In the genomic region with DNA sequence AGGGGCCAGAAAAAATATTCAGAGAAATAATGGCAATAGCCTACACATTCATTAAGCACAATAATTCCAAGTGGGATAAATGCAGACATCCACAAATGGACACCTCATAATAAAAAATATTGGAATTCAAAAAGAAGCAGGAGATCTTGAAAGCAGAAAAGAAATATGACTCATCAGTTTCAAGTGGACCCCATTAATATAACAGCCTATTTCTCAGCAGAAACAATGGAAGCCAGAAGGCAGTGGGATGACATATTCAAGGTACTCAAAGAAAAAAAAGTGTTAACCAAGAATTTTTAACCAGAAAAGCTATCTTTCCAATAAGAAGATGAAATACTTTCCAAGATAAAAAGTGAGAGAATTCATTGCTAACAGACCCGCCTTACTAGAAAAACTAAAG, we compare ENCODE assay signal across 24 cellular contexts. TPM values are rescaled to one million over a fixed set of nuclear protein-coding genes. Genes with fewer than 3 reads are reported as not detected.
A peak's percentile ranks its signal among the peaks of the same experiment; 100 is the strongest.
DNase-seq lines count a peak whose midpoint lies in the region; ATAC-seq, FAIRE-seq and TF ChIP-seq lines count a peak whose summit lies in the region.
"Had no signal": no experiment of that assay in that cellular context is flagged by ENCODE, and none has a peak within 500 bp of the region (broad histone marks: within the 10 kb centered on the region; RNA-seq: fewer than 3 reads in every experiment).

No MANE protein-coding gene starts in this region.

- no peaks in the 10 kb centered on the region for H3K27me3 ChIP-seq in H1 (replicated peaks in 1 of 4; ENCODE audit: control insufficient read depth in 3 of 4, extremely low read depth in 1 of 4, insufficient read depth in 3 of 4, low read length in 3 of 4)
- H3K27me3 ChIP-seq: BLaER1 treated with 17β-estradiol and CSF1 and Interleukin-3, amounts not matched to agents 10 nM and 100 nM had no signal

- H3K23me2 ChIP-seq in H1 (ENCODE audit: low read depth, low read length): no peaks in the 10 kb centered on the region

- DNase-seq in A172 (ENCODE audit: low spot score) (peak; percentile 8), A549 (ENCODE audit: low read depth in 1 of 2, low spot score in 1 of 2) (no peak), OCI-M1 (lab: John Stamatoyannopoulos, UW) (peak; percentile 23), H1 (ENCODE audit: low read depth in 1 of 2, low spot score in 2 of 2) (no peak), GM20000 (ENCODE audit: low spot score) (no peak), NCI-H69 (lab: John Stamatoyannopoulos, UW) (no peak)
- DNase-seq: ACHN; AML-193; BE2C; CD4-positive, alpha-beta T cell; CD8-positive, alpha-beta memory T cell; DMS 273 treated with DMSO at 0.1 percent for 48 hours; DND-41; GM23248; H9; HFFc6 had no signal

- H3K9ac ChIP-seq in H1 (replicated peaks in 1 of 4; ENCODE audit: extremely low read depth in 1 of 4, low read depth in 3 of 4, low read length in 3 of 4): no peak overlapping the region
- H3K9ac ChIP-seq: BLaER1 treated with 17β-estradiol and CSF1 and Interleukin-3, amounts not matched to agents 10 nM and 100 nM; GM23248 had no signal

- TF ChIP-seq CTCF in A549 (IDR thresholded peaks at IDR 0.05): no peak
- TF ChIP-seq CTCF in H1 (IDR thresholded peaks at IDR 0.05; ENCODE audit: control extremely low read depth in 1 of 3, insufficient read depth in 1 of 3, low read depth in 1 of 3, low read length in 3 of 3): no peak
- TF ChIP-seq CTCF in GM20000 (IDR thresholded peaks at IDR 0.05; ENCODE audit: extremely low read depth, missing control alignments): no peak

- TF ChIP-seq POLR2A in A549 (IDR thresholded peaks at IDR 0.05; ENCODE audit: low read length) (no peak), H1 (IDR thresholded peaks at IDR 0.05; ENCODE audit: control extremely low read depth in 1 of 2, low read depth in 2 of 2, low read length in 2 of 2) (no peak)

- no peak overlapping the region for H3K18ac ChIP-seq in H1 (ENCODE audit: extremely low read depth, low read length)

- H3K27ac ChIP-seq in A549: no peak overlapping the region
- H3K27ac ChIP-seq in H1 (ENCODE audit: low read depth, low read length): no peak overlapping the region
- H3K27ac ChIP-seq: BLaER1 treated with 17β-estradiol and CSF1 and Interleukin-3, amounts not matched to agents 10 nM and 100 nM; GM23248 had no signal

- H2BK120ac ChIP-seq in H1 (replicated peaks; ENCODE audit: low read depth, low read length): no peak overlapping the region

- H3K79me2 ChIP-seq in H1 (ENCODE audit: control insufficient read depth in 1 of 2, insufficient read depth in 2 of 2, low read length in 2 of 2): no peaks in the 10 kb centered on the region

- H3K4me1 ChIP-seq in A549: no peaks in the 10 kb centered on the region
- H3K4me1 ChIP-seq in H1 (replicated peaks in 1 of 4; ENCODE audit: control insufficient read depth in 3 of 4, insufficient read depth in 4 of 4, low read length in 3 of 4): no peaks in the 10 kb centered on the region
- H3K4me1 ChIP-seq: BE2C; BLaER1 treated with 17β-estradiol and CSF1 and Interleukin-3, amounts not matched to agents 10 nM and 100 nM had no signal

- H4K5ac ChIP-seq in H1 (ENCODE audit: insufficient read length, low read depth, low read length): no peak overlapping the region

- TF ChIP-seq EP300 in A549 (IDR thresholded peaks at IDR 0.05) (no peak), H1 (IDR thresholded peaks at IDR 0.05; ENCODE audit: borderline replicate concordance in 1 of 2, low read depth in 2 of 2, low read length in 2 of 2) (no peak)

- no peak overlapping the region for H2BK5ac ChIP-seq in H1 (ENCODE audit: low read depth, low read length)

- no peak overlapping the region for H2BK15ac ChIP-seq in H1 (ENCODE audit: low read length)

- H3K79me1 ChIP-seq in H1 (ENCODE audit: low read depth, low read length): no peaks in the 10 kb centered on the region

- no peaks in the 10 kb centered on the region for H3K36me3 ChIP-seq in H1 (ENCODE audit: control insufficient read depth in 2 of 4, insufficient read depth in 4 of 4, low read length in 3 of 4)
- H3K36me3 ChIP-seq: BE2C; BLaER1 treated with 17β-estradiol and CSF1 and Interleukin-3, amounts not matched to agents 10 nM and 100 nM had no signal

- H2BK20ac ChIP-seq in H1 (ENCODE audit: low read length): no peak overlapping the region

- POLR2A ChIA-PET in A549 (lab: Yijun Ruan, JAX) (no interaction called here), H1 (lab: Charles Lee; ENCODE audit: partially characterized antibody) (no interaction called here)

- H3K4me2 ChIP-seq in A549: no peak overlapping the region
- H3K4me2 ChIP-seq in H1 (ENCODE audit: insufficient read depth in 1 of 2, low read depth in 2 of 2, low read length in 2 of 2): no peak overlapping the region
- H3K4me2 ChIP-seq: BLaER1 treated with 17β-estradiol and CSF1 and Interleukin-3, amounts not matched to agents 10 nM and 100 nM had no signal

- H3K9me3 ChIP-seq in A549: peaks cover 15% of the 10 kb centered on the region; the same call in 2 of the 3 replicates
- no peaks in the 10 kb centered on the region for H3K9me3 ChIP-seq in H1 (ENCODE audit: insufficient read depth in 2 of 2, low read depth in 1 of 2, low read length in 1 of 2)
- H3K9me3 ChIP-seq: BE2C; BLaER1 treated with 17β-estradiol and CSF1 and Interleukin-3, amounts not matched to agents 10 nM and 100 nM had no signal

- H2BK12ac ChIP-seq in H1 (ENCODE audit: low read depth, low read length): no peak overlapping the region

- no peak overlapping the region for H3K14ac ChIP-seq in H1 (ENCODE audit: insufficient read length)

- WGBS in A549 (ENCODE audit: missing lambda C conversion rate): 73% methylated on average over 1 of the region's 1 CpG
- 92% methylated on average over 1 of the region's 1 CpG; no CpG with 5 or more reads in 1 of the 2 experiments for WGBS in H1 (ENCODE audit: extremely low coverage in 1 of 2, insufficient coverage in 1 of 2, insufficient read length in 1 of 2, insufficient replicate concordance in 2 of 2, low coverage in 1 of 2, low lambda C conversion rate in 2 of 2, missing lambda C conversion rate in 1 of 2), 2 experiments

- ATAC-seq in A549: no peak
- ATAC-seq: HCT116 had no signal

- H3K4ac ChIP-seq in H1 (replicated peaks; ENCODE audit: insufficient read length, low read depth, low read length): no peak overlapping the region

- no peak overlapping the region for H2AK5ac ChIP-seq in H1 (ENCODE audit: low read depth, low read length)

- H4K20me1 ChIP-seq in H1 (replicated peaks in 1 of 2; ENCODE audit: control insufficient read depth in 1 of 2, insufficient read depth in 2 of 2, low read length in 2 of 2): no peaks in the 10 kb centered on the region
- H4K20me1 ChIP-seq: BLaER1 treated with 17β-estradiol and CSF1 and Interleukin-3, amounts not matched to agents 10 nM and 100 nM had no signal

- no peak overlapping the region for H4K8ac ChIP-seq in H1 (ENCODE audit: extremely low read depth, insufficient read depth, low read length)

- H3K56ac ChIP-seq in H1 (replicated peaks; ENCODE audit: insufficient read length, low read depth, low read length): no peak overlapping the region

- CTCF ChIA-PET in A549 (lab: Yijun Ruan, JAX) (interaction anchor here (1.3 to 1.5 kb wide), 2 partner anchors 13 to 268 kb away, joined by 3 to 4 read pairs; no protein-coding TSS in a partner anchor), H1 (lab: Charles Lee; ENCODE audit: partially characterized antibody) (no interaction called here)

- H4K91ac ChIP-seq in H1 (replicated peaks; ENCODE audit: insufficient read length, low read length): no peak overlapping the region

- TF ChIP-seq RAD21 in A549 (conservative IDR thresholded peaks at IDR 0.05 in 1 of 2, IDR thresholded peaks at IDR 0.05 in 1 of 2) (no peak), H1 (IDR thresholded peaks at IDR 0.05 in 1 of 2, conservative IDR thresholded peaks at IDR 0.05 in 1 of 2; ENCODE audit: low read depth in 2 of 2, low read length in 2 of 2) (no peak)

- no peak overlapping the region for H2AFZ ChIP-seq in H1 (ENCODE audit: low read length)
- H2AFZ ChIP-seq: GM23248 had no signal

- no peak for FAIRE-seq in A549 (lab: Jason Lieb, UNC)
- no peak for FAIRE-seq in H1 (lab: Jason Lieb, UNC)
- FAIRE-seq: A204.1, D721Med, G401.6, GM12892 had no signal

- H3K23ac ChIP-seq in H1 (ENCODE audit: insufficient read length): no peak overlapping the region

- H3K4me3 ChIP-seq in A549 (no peak overlapping the region), H1 (ENCODE audit: extremely low read depth in 1 of 4, insufficient read depth in 2 of 4, low read depth in 3 of 4, low read length in 4 of 4) (no peak overlapping the region)
- H3K4me3 ChIP-seq: BLaER1 treated with 17β-estradiol and CSF1 and Interleukin-3, amounts not matched to agents 10 nM and 100 nM; GM23248 had no signal

RNA-seq across cellular contexts. Expression of a gene that starts 48.4 kb away (rescaled TPM):
- total RNA-seq in A172 (2014; rRNA removed; shearing (Covaris generic)): not detected in 2 replicates
- polyA plus RNA-seq in A549 (2011; rRNA removed) (not detected in 2 replicates), A549 (2017; fragmentation: RNase III; extraction: RNeasy Plus Mini Kit Qiagen cat#74134 plus additional on column Dnase treatment) (not detected in 3 replicates), H1 (2011; rRNA removed) (0.63 and 0.88 TPM in 2 replicates)
- polyA plus RNA-seq in A549 (2012; cell fraction: cytosol; rRNA removed): not detected in 2 replicates
- not detected in 2 replicates for polyA plus RNA-seq in A549 (2012; cell fraction: nucleus; rRNA removed)
- polyA minus RNA-seq in A549 (2011; rRNA and poly(A)+ RNA removed): not detected in 2 replicates
- 0.60 and 0.78 TPM in 2 replicates for total RNA-seq in H1 (2021; fragmentation: NEBNext Ultra II Directional; extraction: Animal tissue kit (Norgen Biotek cat#: 25700))
- 1.0 TPM for polyA plus RNA-seq in H1 (2011; cell fraction: cytosol; rRNA removed)
- polyA plus RNA-seq in H1 (2011; cell fraction: nucleus; rRNA removed): 0.80 TPM
- polyA plus RNA-seq in H1 (2012, experiment 1 of 2): 0.66 to 1.4 TPM (median 0.79 TPM) in 4 replicates
- 0.42 TPM for polyA plus RNA-seq in H1 (2012, experiment 2 of 2)
- 0.34 TPM for polyA plus RNA-seq in H1 (2013, experiment 1 of 2)
- 0.17 TPM for polyA plus RNA-seq in H1 (2013, experiment 2 of 2)
- 1.0 and 1.4 TPM in 2 replicates for polyA minus RNA-seq in H1 (2011; rRNA and poly(A)+ RNA removed)
- not detected for polyA minus RNA-seq in H1 (2011; cell fraction: cytosol; rRNA and poly(A)+ RNA removed)
- polyA minus RNA-seq in H1 (2011; cell fraction: nucleus; rRNA and poly(A)+ RNA removed): 0.80 TPM
- total RNA-seq: CD4-positive, alpha-beta T cell; CD8-positive, alpha-beta memory T cell; GM23248; H4; HFFc6 had no signal
- polyA plus RNA-seq: CD14-positive monocyte; CD8-positive, alpha-beta memory T cell; GM23248 had no signal

RNA-seq across cellular contexts. Expression of a gene that starts 48.7 kb away (rescaled TPM):
- total RNA-seq in A172 (2014; rRNA removed; shearing (Covaris generic)): not detected in 2 replicates
- polyA plus RNA-seq in A549 (2011; rRNA removed) (0.04 TPM in 1 of 2 replicates, not detected in the other), A549 (2017; fragmentation: RNase III; extraction: RNeasy Plus Mini Kit Qiagen cat#74134 plus additional on column Dnase treatment) (not detected in 3 replicates), H1 (2011; rRNA removed) (1.2 and 2.8 TPM in 2 replicates)
- not detected in 2 replicates for polyA plus RNA-seq in A549 (2012; cell fraction: cytosol; rRNA removed)
- not detected in 2 replicates for polyA plus RNA-seq in A549 (2012; cell fraction: nucleus; rRNA removed)
- 0.19 and 0.21 TPM in 2 replicates for polyA minus RNA-seq in A549 (2011; rRNA and poly(A)+ RNA removed)
- 3.6 and 5.4 TPM in 2 replicates for total RNA-seq in H1 (2021; fragmentation: NEBNext Ultra II Directional; extraction: Animal tissue kit (Norgen Biotek cat#: 25700))
- 1.4 TPM for polyA plus RNA-seq in H1 (2011; cell fraction: cytosol; rRNA removed)
- 1.1 TPM for polyA plus RNA-seq in H1 (2011; cell fraction: nucleus; rRNA removed)
- 1.5 to 2.9 TPM (median 2.1 TPM) in 4 replicates for polyA plus RNA-seq in H1 (2012, experiment 1 of 2)
- polyA plus RNA-seq in H1 (2012, experiment 2 of 2): 1.9 TPM
- polyA plus RNA-seq in H1 (2013, experiment 1 of 2): 3.2 TPM
- 3.5 TPM for polyA plus RNA-seq in H1 (2013, experiment 2 of 2)
- 2.3 and 3.4 TPM in 2 replicates for polyA minus RNA-seq in H1 (2011; rRNA and poly(A)+ RNA removed)
- polyA minus RNA-seq in H1 (2011; cell fraction: cytosol; rRNA and poly(A)+ RNA removed): 2.5 TPM
- 0.60 TPM for polyA minus RNA-seq in H1 (2011; cell fraction: nucleus; rRNA and poly(A)+ RNA removed)
- total RNA-seq: CD4-positive, alpha-beta T cell; CD8-positive, alpha-beta memory T cell; GM23248; H4; HFFc6 had no signal
- polyA plus RNA-seq: CD14-positive monocyte; CD8-positive, alpha-beta memory T cell; GM23248 had no signal

Comparison
In these comparisons a context has a peak if more than half of its experiments do, and no peak if none do; other contexts are left out.
1. DNase-seq: peak in A172 (single experiment) and OCI-M1 (single experiment); none in A549 (0 of 2), H1 (0 of 2), GM20000 (single experiment) and NCI-H69 (single experiment).